ENCODE assay signal across 7 cellular contexts in genomic region chr9:4299006-4299795, GRCh38. TPM values are rescaled to one million over a fixed set of nuclear protein-coding genes. Genes with fewer than 3 reads are reported as not detected.
DNase-seq lines count a peak whose midpoint lies in the region; ATAC-seq and TF ChIP-seq lines count a peak whose summit lies in the region.

No MANE protein-coding gene starts in this region.

- H3K27me3 ChIP-seq in SK-N-SH (ENCODE audit: insufficient read depth): no peaks in the 10 kb centered on the region

- no peaks in the 10 kb centered on the region for H3K36me3 ChIP-seq in SK-N-SH (replicated peaks in 1 of 2; ENCODE audit: control insufficient read depth in 1 of 2, insufficient read depth in 2 of 2, low read length in 1 of 2)

- peaks cover 50% of the 10 kb centered on the region for H3F3A ChIP-seq in SK-N-SH (replicated peaks; ENCODE audit: insufficient read depth)

- no peaks in the 10 kb centered on the region for H4K20me1 ChIP-seq in SK-N-SH (ENCODE audit: insufficient read depth)

- no peak for TF ChIP-seq RAD21 in SK-N-SH (IDR thresholded peaks at IDR 0.05; ENCODE audit: low read length)

- TF ChIP-seq CTCF in SK-N-SH (IDR thresholded peaks at IDR 0.05): no peak

- ATAC-seq in GM19463 (IDR thresholded peaks at IDR 0.05; ENCODE audit: unreplicated experiment) (peak; percentile 19), esophagus mucosa (no peak)

- TF ChIP-seq EP300 in SK-N-SH (IDR thresholded peaks at IDR 0.05; ENCODE audit: borderline replicate concordance in 1 of 2, low read depth in 1 of 2, low read length in 1 of 2): no peak

- peaks cover 53% of the 10 kb centered on the region for H3K79me2 ChIP-seq in SK-N-SH (ENCODE audit: insufficient read depth)

- POLR2A ChIA-PET in SK-N-SH (lab: Yijun Ruan, JAX): no interaction called here

- H3K27ac ChIP-seq in SK-N-SH (ENCODE audit: low read depth in 2 of 2, low read length in 1 of 2): peak overlapping the region in 1 of 2 experiments; percentile 99; a peak in 2 of 4 replicates

- CTCF ChIA-PET in SK-N-SH (lab: Yijun Ruan, JAX): no interaction called here

- H3K4me2 ChIP-seq in SK-N-SH: peak overlapping the region; percentile 96

- H3K4me3 ChIP-seq in SK-N-SH (ENCODE audit: low read depth in 2 of 2, low read length in 1 of 2): peak overlapping the region; percentile 73 to 79

- peaks cover 20 to 26% of the 10 kb centered on the region in 2 experiments; a peak in 3 of 4 replicates for H3K4me1 ChIP-seq in SK-N-SH (ENCODE audit: control insufficient read depth in 1 of 2, insufficient read depth in 2 of 2, low read depth in 1 of 2, low read length in 1 of 2)

- peak overlapping the region; percentile 98 for H3K9ac ChIP-seq in SK-N-SH

- DNase-seq in SK-N-SH: peak; percentile 65
- DNase-seq in central memory CD4-positive, alpha-beta T cell: peak; percentile 0
- DNase-seq in left kidney (ENCODE audit: low read depth, low spot score): peak; percentile 84
- peak; percentile 32 for DNase-seq in stimulated activated CD4-positive, alpha-beta T cell treated with anti-CD3 and anti-CD28 coated beads, Interleukin-4, amount 100 ng/mL, for 1 hour
- DNase-seq in NCI-H1048 (lab: John Stamatoyannopoulos, UW): no peak

- H3K9me3 ChIP-seq in SK-N-SH: no peaks in the 10 kb centered on the region

- peak overlapping the region; percentile 61; the same call in 1 of the 2 replicates for H2AFZ ChIP-seq in SK-N-SH (ENCODE audit: low read depth)

- H3K9me2 ChIP-seq in SK-N-SH: no peaks in the 10 kb centered on the region

- WGBS in SK-N-SH (ENCODE audit: low lambda C conversion rate): under 1% methylated on average over 49 of the region's 60 CpGs

TF ChIP-seq in SK-N-SH, 30 proteins besides CTCF, POLR2A, EP300 and RAD21:
- TF ChIP-seq ZBTB33 (IDR thresholded peaks at IDR 0.05; ENCODE audit: borderline replicate concordance, low read depth): no peak
- TF ChIP-seq MAX (IDR thresholded peaks at IDR 0.05; ENCODE audit: low read depth): no peak
- TF ChIP-seq SIN3A (IDR thresholded peaks at IDR 0.05; ENCODE audit: borderline replicate concordance, low read depth, low read length): 0 out of 2 replicates have a peak, but pooled peaks have one; percentile 17
- no peak for TF ChIP-seq CHD2 (IDR thresholded peaks at IDR 0.05; ENCODE audit: low read length, partially characterized antibody)
- 0 out of 2 replicates have a peak, but pooled peaks have one; percentile 14 for TF ChIP-seq YY1 (IDR thresholded peaks at IDR 0.05; ENCODE audit: low read depth)
- TF ChIP-seq ELF1 (IDR thresholded peaks at IDR 0.05): no peak
- no peak for TF ChIP-seq PBX3 (IDR thresholded peaks at IDR 0.05)
- TF ChIP-seq TCF12 (IDR thresholded peaks at IDR 0.05): no peak
- TF ChIP-seq IRF3 (IDR thresholded peaks at IDR 0.05; ENCODE audit: low read depth, low read length): no peak
- TF ChIP-seq MEF2A (IDR thresholded peaks at IDR 0.05; ENCODE audit: borderline replicate concordance, low read depth): no peak
- no peak for TF ChIP-seq FOXM1 (IDR thresholded peaks at IDR 0.05; ENCODE audit: low read depth)
- TF ChIP-seq RFX5 (IDR thresholded peaks at IDR 0.05; ENCODE audit: low read length): no peak
- no peak for TF ChIP-seq RCOR1 (IDR thresholded peaks at IDR 0.05; ENCODE audit: low read length)
- TF ChIP-seq SMC3 (IDR thresholded peaks at IDR 0.05; ENCODE audit: low read depth, low read length): no peak
- no peak for TF ChIP-seq NFIC (IDR thresholded peaks at IDR 0.05; ENCODE audit: borderline replicate concordance)

RNA-seq across cellular contexts. Expression of gene GLIS3, which starts 0.7 kb away (rescaled TPM):
- 4.7 and 5.1 TPM in 2 replicates for polyA plus RNA-seq in SK-N-SH (2012; rRNA removed)
- polyA plus RNA-seq in SK-N-SH (2012; cell fraction: cytosol; rRNA removed): 4.2 and 5.3 TPM in 2 replicates
- 8.2 and 10.9 TPM in 2 replicates for polyA plus RNA-seq in SK-N-SH (2012; cell fraction: nucleus; rRNA removed)
- 1.0 TPM for total RNA-seq in esophagus mucosa
